ENCODE assay signal across 18 cellular contexts in genomic region chr5:90424245-90424644, GRCh38. TPM values are rescaled to one million over a fixed set of nuclear protein-coding genes. Genes with fewer than 3 reads are reported as not detected.
DNase-seq lines count a peak whose midpoint lies in the region; ATAC-seq, FAIRE-seq and TF ChIP-seq lines count a peak whose summit lies in the region.
"Had no signal": no experiment of that assay in that cellular context is flagged by ENCODE, and none has a peak within 500 bp of the region (broad histone marks: within the 10 kb centered on the region; RNA-seq: fewer than 3 reads in every experiment).

No MANE protein-coding gene starts in this region.

- H3K4me3 ChIP-seq in HepG2 (replicated peaks in 1 of 3; ENCODE audit: insufficient read depth in 1 of 3, low read depth in 2 of 3, low read length in 3 of 3) (no peak overlapping the region), WERI-Rb-1 (ENCODE audit: low read depth, low read length) (no peak overlapping the region)

- H3K4me1 ChIP-seq in HepG2 (ENCODE audit: insufficient read depth, low read length), result no peaks in the 10 kb centered on the region

- TF ChIP-seq POLR2A in HepG2 (IDR thresholded peaks at IDR 0.05; ENCODE audit: insufficient read depth in 1 of 2, low read depth in 2 of 2, low read length in 2 of 2), result no peak

- FAIRE-seq in HepG2 (lab: Jason Lieb, UNC), result no peak

- no peaks in the 10 kb centered on the region for H3K79me2 ChIP-seq in HepG2 (ENCODE audit: insufficient read depth, low read length)

- H3K4me2 ChIP-seq in HepG2 (ENCODE audit: low read depth, low read length), result no peak overlapping the region

- in situ Hi-C loops in HepG2 (cut with HindIII; ENCODE audit: extremely low pct_ligation_motif_present, low pct_unique_long_range_greater_than_20kb), result no loop called here

- H3K36me3 ChIP-seq in HepG2 (replicated peaks in 1 of 2; ENCODE audit: control insufficient read depth in 1 of 2, insufficient read depth in 2 of 2, low read length in 2 of 2) (no peaks in the 10 kb centered on the region), WERI-Rb-1 (no peaks in the 10 kb centered on the region)

- 61% methylated on average over 1 of the region's 1 CpG for WGBS in HepG2 (ENCODE audit: low lambda C conversion rate)

- intact Hi-C loops in HepG2 (cut with micrococcal nuclease; ENCODE audit: unreplicated experiment), result no loop called here

- H3K27me3 ChIP-seq in HepG2 (ENCODE audit: control insufficient read depth in 1 of 2, insufficient read depth in 2 of 2, low read length in 2 of 2) (no peaks in the 10 kb centered on the region; a peak in 1 of 5 replicates), WERI-Rb-1 (ENCODE audit: insufficient read depth, low read depth, severe bottlenecking) (no peaks in the 10 kb centered on the region)

- H2AFZ ChIP-seq in HepG2 (ENCODE audit: low read length), result no peak overlapping the region

- CTCF ChIA-PET in HepG2 (lab: Yijun Ruan, JAX; ENCODE audit: low intra/inter-chr PET ratio, low total read pairs), result no interaction called here

- no peaks in the 10 kb centered on the region for H4K20me1 ChIP-seq in HepG2 (ENCODE audit: insufficient read depth, low read length)

- H3K27ac ChIP-seq in HepG2 (ENCODE audit: extremely low read length, insufficient read depth, low read length) (no peak overlapping the region), WERI-Rb-1 (no peak overlapping the region)

- no peak for TF ChIP-seq RAD21 in HepG2 (CRISPR knock-in tag; IDR thresholded peaks at IDR 0.05)

- no peak for DNase-seq in HepG2 (ENCODE audit: low spot score)
- DNase-seq in stimulated activated CD4-positive, alpha-beta T cell treated with anti-CD3 and anti-CD28 coated beads, Interleukin-1b, Interleukin-23, amount 100 ng/mL, for 48 hours, result no peak
- DNase-seq in WERI-Rb-1, result no peak
- DNase-seq in cerebellar cortex (ENCODE audit: low spot score), result no peak
- DNase-seq: activated CD8-positive, alpha-beta T cell treated with anti-CD3 and anti-CD28 coated beads, Interleukin-2, amount 10 ng/mL, durations not matched to agents 7 days and 5 days; amniotic stem cell; endodermal cell; GF-D8; hippocampal formation; NCI-H2081; NCI-H69; nucleus accumbens; PC-3; stimulated activated CD4-positive, alpha-beta T cell treated with anti-CD3 and anti-CD28 coated beads, Interleukin-2, amount 100 ng/mL, for 48 hours had no signal

- POLR2A ChIA-PET in HepG2 (lab: Yijun Ruan, JAX), result no interaction called here

- no TSS peak for BruUV-seq in HepG2 (replicated peaks; lab: Mats Ljungman, UMichigan)

- ATAC-seq in GM18907 (IDR thresholded peaks at IDR 0.05; ENCODE audit: unreplicated experiment) (peak; percentile 86), GM21723 (IDR thresholded peaks at IDR 0.05; ENCODE audit: unreplicated experiment) (peak; percentile 58), HG03135 (IDR thresholded peaks at IDR 0.05; ENCODE audit: unreplicated experiment) (peak; percentile 87), HepG2 (no peak), HG03039 (IDR thresholded peaks at IDR 0.05; ENCODE audit: unreplicated experiment) (no peak)
- ATAC-seq: activated CD8-positive, alpha-beta T cell treated with anti-CD3 and anti-CD28 coated beads, Interleukin-2, amount 10 ng/mL, durations not matched to agents 7 days and 5 days; PC-3 had no signal

- TF ChIP-seq EP300 in HepG2 (IDR thresholded peaks at IDR 0.05; ENCODE audit: low read depth in 2 of 2, low read length in 2 of 2), result no peak
- no peak for TF ChIP-seq EP300 in HepG2 (CRISPR knock-in tag; IDR thresholded peaks at IDR 0.05; ENCODE audit: borderline replicate concordance)

- H3K9ac ChIP-seq in HepG2 (ENCODE audit: insufficient read depth, low read depth, low read length), result no peak overlapping the region

- TF ChIP-seq CTCF in HepG2 (CRISPR knock-in tag; IDR thresholded peaks at IDR 0.05), result no peak
- TF ChIP-seq CTCF in WERI-Rb-1 (IDR thresholded peaks at IDR 0.05; ENCODE audit: low read depth, low read length), result no peak

- H3K9me3 ChIP-seq in HepG2 (ENCODE audit: low read length) (no peaks in the 10 kb centered on the region), WERI-Rb-1 (ENCODE audit: severe bottlenecking) (no peaks in the 10 kb centered on the region)

TF ChIP-seq in HepG2, 621 proteins besides CTCF, POLR2A, EP300 and RAD21:
- TF ChIP-seq RFX5 (IDR thresholded peaks at IDR 0.05; ENCODE audit: low read depth, low read length) (no peak), NFE2L2 (IDR thresholded peaks at IDR 0.05; ENCODE audit: low read length) (peak; percentile 21; the same call in 1 of the 2 replicates)

RNA-seq across cellular contexts. Expression of gene CETN3, which starts 14.7 kb away (rescaled TPM):
- 71.5 and 111 TPM in 2 replicates for total RNA-seq in HepG2 (2016; rRNA removed; fragmentation: Illumina TruSeq; extraction: Trizol)
- total RNA-seq in HepG2 (2016; cell fraction: cytosol; rRNA removed; fragmentation: Illumina TruSeq; extraction: Trizol; ENCODE audit: low read depth), result 7.9 and 14.1 TPM in 2 replicates
- total RNA-seq in HepG2 (2016; cell fraction: insoluble cytoplasmic fraction; rRNA removed; fragmentation: Illumina TruSeq; extraction: Trizol), result 77.3 and 114 TPM in 2 replicates
- 13.0 and 20.4 TPM in 2 replicates for total RNA-seq in HepG2 (2016; cell fraction: membrane; rRNA removed; fragmentation: Illumina TruSeq; extraction: Trizol)
- total RNA-seq in HepG2 (2016; cell fraction: nucleus; rRNA removed; fragmentation: Illumina TruSeq; extraction: Trizol), result 37.5 and 38.0 TPM in 2 replicates
- 10.9 and 15.4 TPM in 2 replicates for polyA plus RNA-seq in HepG2 (2011; rRNA removed)
- polyA plus RNA-seq in HepG2 (2011; cell fraction: cytosol; rRNA removed), result 2.4 and 3.4 TPM in 2 replicates
- 1.9 and 3.6 TPM in 2 replicates for polyA plus RNA-seq in HepG2 (2011; cell fraction: nucleus; rRNA removed)
- polyA plus RNA-seq in HepG2 (2012), result 36.8 and 54.8 TPM in 2 replicates
- polyA plus RNA-seq in HepG2 (2016; cell fraction: cytosol; fragmentation: Illumina TruSeq; extraction: Trizol; ENCODE audit: low read depth), result 6.1 and 6.6 TPM in 2 replicates
- 125 and 130 TPM in 2 replicates for polyA plus RNA-seq in HepG2 (2016; cell fraction: insoluble cytoplasmic fraction; fragmentation: Illumina TruSeq; extraction: Trizol; ENCODE audit: low read depth)
- polyA plus RNA-seq in HepG2 (2016; cell fraction: membrane; fragmentation: Illumina TruSeq; extraction: Trizol; ENCODE audit: low read depth), result 8.5 and 8.8 TPM in 2 replicates
- 46.1 and 52.5 TPM in 2 replicates for polyA plus RNA-seq in HepG2 (2016; cell fraction: nucleus; fragmentation: Illumina TruSeq; extraction: Trizol; ENCODE audit: insufficient read depth, low read depth)
- polyA minus RNA-seq in HepG2 (2011; rRNA and poly(A)+ RNA removed; ENCODE audit: low replicate concordance), result 0.10 and 0.35 TPM in 2 replicates
- polyA minus RNA-seq in HepG2 (2011; cell fraction: cytosol; rRNA and poly(A)+ RNA removed), result 6.9 and 8.3 TPM in 2 replicates
- 17.4 and 21.8 TPM in 2 replicates for polyA minus RNA-seq in HepG2 (2011; cell fraction: nucleus; rRNA and poly(A)+ RNA removed)

RNA-seq across cellular contexts. Expression of gene MBLAC2, which starts 50.3 kb away (rescaled TPM):
- total RNA-seq in HepG2 (2016; rRNA removed; fragmentation: Illumina TruSeq; extraction: Trizol), result 4.1 and 5.7 TPM in 2 replicates
- total RNA-seq in HepG2 (2016; cell fraction: cytosol; rRNA removed; fragmentation: Illumina TruSeq; extraction: Trizol; ENCODE audit: low read depth), result 0.61 and 0.62 TPM in 2 replicates
- 4.1 and 6.2 TPM in 2 replicates for total RNA-seq in HepG2 (2016; cell fraction: insoluble cytoplasmic fraction; rRNA removed; fragmentation: Illumina TruSeq; extraction: Trizol)
- total RNA-seq in HepG2 (2016; cell fraction: membrane; rRNA removed; fragmentation: Illumina TruSeq; extraction: Trizol), result 2.3 and 2.9 TPM in 2 replicates
- total RNA-seq in HepG2 (2016; cell fraction: nucleus; rRNA removed; fragmentation: Illumina TruSeq; extraction: Trizol), result 6.9 and 7.1 TPM in 2 replicates
- polyA plus RNA-seq in HepG2 (2011; rRNA removed), result 2.9 and 3.5 TPM in 2 replicates
- polyA plus RNA-seq in HepG2 (2011; cell fraction: cytosol; rRNA removed), result 2.2 TPM in 2 replicates
- 4.5 and 5.5 TPM in 2 replicates for polyA plus RNA-seq in HepG2 (2011; cell fraction: nucleus; rRNA removed)
- polyA plus RNA-seq in HepG2 (2012), result 4.1 and 4.9 TPM in 2 replicates
- polyA plus RNA-seq in HepG2 (2016; cell fraction: cytosol; fragmentation: Illumina TruSeq; extraction: Trizol; ENCODE audit: low read depth), result 0.18 and 0.37 TPM in 2 replicates
- 8.7 and 9.4 TPM in 2 replicates for polyA plus RNA-seq in HepG2 (2016; cell fraction: insoluble cytoplasmic fraction; fragmentation: Illumina TruSeq; extraction: Trizol; ENCODE audit: low read depth)
- polyA plus RNA-seq in HepG2 (2016; cell fraction: membrane; fragmentation: Illumina TruSeq; extraction: Trizol; ENCODE audit: low read depth), result 1.6 TPM in 2 replicates
- 9.2 and 10.1 TPM in 2 replicates for polyA plus RNA-seq in HepG2 (2016; cell fraction: nucleus; fragmentation: Illumina TruSeq; extraction: Trizol; ENCODE audit: insufficient read depth, low read depth)
- polyA minus RNA-seq in HepG2 (2011; rRNA and poly(A)+ RNA removed; ENCODE audit: low replicate concordance), result 9.0 and 11.4 TPM in 2 replicates
- polyA minus RNA-seq in HepG2 (2011; cell fraction: cytosol; rRNA and poly(A)+ RNA removed), result 4.6 and 5.1 TPM in 2 replicates
- polyA minus RNA-seq in HepG2 (2011; cell fraction: nucleus; rRNA and poly(A)+ RNA removed), result 22.5 and 23.6 TPM in 2 replicates

RNA-seq across cellular contexts. Expression of gene POLR3G, which starts 50.4 kb away (rescaled TPM):
- 7.3 and 11.2 TPM in 2 replicates for total RNA-seq in HepG2 (2016; rRNA removed; fragmentation: Illumina TruSeq; extraction: Trizol)
- 5.8 and 8.9 TPM in 2 replicates for total RNA-seq in HepG2 (2016; cell fraction: cytosol; rRNA removed; fragmentation: Illumina TruSeq; extraction: Trizol; ENCODE audit: low read depth)
- total RNA-seq in HepG2 (2016; cell fraction: insoluble cytoplasmic fraction; rRNA removed; fragmentation: Illumina TruSeq; extraction: Trizol), result 7.7 and 11.7 TPM in 2 replicates
- 2.9 and 4.4 TPM in 2 replicates for total RNA-seq in HepG2 (2016; cell fraction: membrane; rRNA removed; fragmentation: Illumina TruSeq; extraction: Trizol)
- 6.5 and 7.3 TPM in 2 replicates for total RNA-seq in HepG2 (2016; cell fraction: nucleus; rRNA removed; fragmentation: Illumina TruSeq; extraction: Trizol)
- 1.1 and 1.2 TPM in 2 replicates for polyA plus RNA-seq in HepG2 (2011; rRNA removed)
- 2.2 and 2.5 TPM in 2 replicates for polyA plus RNA-seq in HepG2 (2011; cell fraction: cytosol; rRNA removed)
- 0.93 and 1.4 TPM in 2 replicates for polyA plus RNA-seq in HepG2 (2011; cell fraction: nucleus; rRNA removed)
- 1.6 and 2.6 TPM in 2 replicates for polyA plus RNA-seq in HepG2 (2012)
- polyA plus RNA-seq in HepG2 (2016; cell fraction: cytosol; fragmentation: Illumina TruSeq; extraction: Trizol; ENCODE audit: low read depth), result 1.1 and 1.2 TPM in 2 replicates
- 9.9 and 10.9 TPM in 2 replicates for polyA plus RNA-seq in HepG2 (2016; cell fraction: insoluble cytoplasmic fraction; fragmentation: Illumina TruSeq; extraction: Trizol; ENCODE audit: low read depth)
- 1.7 and 2.6 TPM in 2 replicates for polyA plus RNA-seq in HepG2 (2016; cell fraction: membrane; fragmentation: Illumina TruSeq; extraction: Trizol; ENCODE audit: low read depth)
- 9.5 and 10.9 TPM in 2 replicates for polyA plus RNA-seq in HepG2 (2016; cell fraction: nucleus; fragmentation: Illumina TruSeq; extraction: Trizol; ENCODE audit: insufficient read depth, low read depth)
- 1.1 and 1.9 TPM in 2 replicates for polyA minus RNA-seq in HepG2 (2011; rRNA and poly(A)+ RNA removed; ENCODE audit: low replicate concordance)
- 0.59 and 0.97 TPM in 2 replicates for polyA minus RNA-seq in HepG2 (2011; cell fraction: cytosol; rRNA and poly(A)+ RNA removed)
- 1.2 and 1.5 TPM in 2 replicates for polyA minus RNA-seq in HepG2 (2011; cell fraction: nucleus; rRNA and poly(A)+ RNA removed)

Comparison
In these comparisons a context has a peak if more than half of its experiments do, and no peak if none do; other contexts are left out.
1. ATAC-seq: peak in GM18907 (single experiment), GM21723 (single experiment) and HG03135 (single experiment); none in HepG2 (single experiment) and HG03039 (single experiment).